ENCODE assay signal across 11 cellular contexts in genomic region chr9:24931894-24932293, GRCh38.
"Had no signal": no experiment of that assay in that cellular context is flagged by ENCODE, and none has a peak within 500 bp of the region (broad histone marks: within the 10 kb centered on the region; RNA-seq: fewer than 3 reads in every experiment).

No MANE protein-coding gene starts in this region.

- H2AFZ ChIP-seq: GM23338 had no signal

- H3K4me1 ChIP-seq: HAP-1 had no signal

- H3K4me2 ChIP-seq: GM23338 had no signal

- FAIRE-seq: H1, HTR-8/SVneo, K562 had no signal

- DNase-seq: H7, HFFc6, IMR-90, KG1 had no signal

- H3K9me3 ChIP-seq: HAP-1 had no signal

- H3K27ac ChIP-seq: HL-60 had no signal

- H3K4me3 ChIP-seq: GM23338, HAP-1, K562 had no signal

- ATAC-seq: GM23338, HCT116, K562 had no signal

- H3K36me3 ChIP-seq: HAP-1 had no signal
